In genomic region chr11:62186195-62186594, GRCh38 we compare ENCODE assay signal across 28 cellular contexts. TPM values are rescaled to one million over a fixed set of nuclear protein-coding genes. Genes with fewer than 3 reads are reported as not detected.
DNase-seq lines count a peak whose midpoint lies in the region; ATAC-seq and TF ChIP-seq lines count a peak whose summit lies in the region.
"Had no signal": no experiment of that assay in that cellular context is flagged by ENCODE, and none has a peak within 500 bp of the region (broad histone marks: within the 10 kb centered on the region; RNA-seq: fewer than 3 reads in every experiment).

No MANE protein-coding gene starts in this region.

- no peaks in the 10 kb centered on the region for H3K27me3 ChIP-seq in ascending aorta
- no peaks in the 10 kb centered on the region for H3K27me3 ChIP-seq in naive thymus-derived CD4-positive, alpha-beta T cell (ENCODE audit: control insufficient read depth in 2 of 2, insufficient read depth in 2 of 2, low read length in 2 of 2)
- H3K27me3 ChIP-seq: BLaER1, ovary had no signal

- no peaks in the 10 kb centered on the region for H3K36me3 ChIP-seq in ascending aorta
- H3K36me3 ChIP-seq in naive thymus-derived CD4-positive, alpha-beta T cell (ENCODE audit: control insufficient read depth in 2 of 3, insufficient read depth in 3 of 3, low read length in 3 of 3): no peaks in the 10 kb centered on the region
- H3K36me3 ChIP-seq: BLaER1, ovary had no signal

- H3K9me3 ChIP-seq in ascending aorta: no peaks in the 10 kb centered on the region
- H3K9me3 ChIP-seq in naive thymus-derived CD4-positive, alpha-beta T cell (ENCODE audit: control insufficient read depth in 2 of 3, low read length in 3 of 3): no peaks in the 10 kb centered on the region
- H3K9me3 ChIP-seq: BLaER1, ovary had no signal

- H3K27ac Mint-ChIP-seq in naive thymus-derived CD4-positive, alpha-beta T cell: no peak overlapping the region
- H3K27ac Mint-ChIP-seq: activated CD4-positive, alpha-beta memory T cell treated with anti-CD3 and anti-CD28 coated beads for 36 hours; activated T-cell treated with anti-CD3 and anti-CD28 coated beads, Interleukin-2, amount 50 U/mL, for 72 hours; effector memory CD8-positive, alpha-beta T cell; IgD-negative memory B cell; stimulated activated effector memory CD8-positive, alpha-beta T cell treated with anti-CD3 and anti-CD28 coated beads, Interleukin-12 subunit alpha, Interleukin-12 subunit beta, amount 100 ng/mL, for 72 hours; type B pancreatic cell had no signal

- DNase-seq in DMS53 (lab: John Stamatoyannopoulos, UW): peak; percentile 69
- DNase-seq in NCI-H2196 (lab: John Stamatoyannopoulos, UW; ENCODE audit: unreplicated experiment): peak; percentile 75
- peak; percentile 19 for DNase-seq in cardiac septum (ENCODE audit: low spot score)
- no peak for DNase-seq in ascending aorta (ENCODE audit: low spot score in 2 of 2)
- no peak for DNase-seq in naive thymus-derived CD4-positive, alpha-beta T cell
- DNase-seq: activated CD4-positive, alpha-beta memory T cell treated with anti-CD3 and anti-CD28 coated beads for 36 hours; activated CD4-positive, CD25-positive, alpha-beta regulatory T cell treated with anti-CD3 and anti-CD28 coated beads, Interleukin-2, amount 50 U/mL, for 72 hours; activated T-cell treated with anti-CD3 and anti-CD28 coated beads, Interleukin-2, amount 50 U/mL, for 72 hours; DND-41; effector memory CD8-positive, alpha-beta T cell; erythroblast; mesendoderm; NCI-H1105; NCI-H446 treated with DMSO at 0.1 percent for 48 hours; NK-92 treated with Interleukin-12 subunit alpha and Interleukin-12 subunit beta, amount 100 ng/mL, for 24 hours; ovary; stimulated activated CD4-positive, alpha-beta T cell treated with anti-CD3 and anti-CD28 coated beads, Interleukin-15, amount 100 ng/mL, for 24 hours had no signal

- intact Hi-C loops in cardiac septum (cut with DNase I): no loop called here
- intact Hi-C loops in ascending aorta (cut with DNase I): no loop called here
- intact Hi-C loops in naive thymus-derived CD4-positive, alpha-beta T cell (cut with micrococcal nuclease): no loop called here

- peaks cover 0 to 7% (median 0%) of the 10 kb centered on the region in 5 donors for H3K36me3 Mint-ChIP-seq in naive thymus-derived CD4-positive, alpha-beta T cell
- H3K36me3 Mint-ChIP-seq: activated CD4-positive, alpha-beta memory T cell treated with anti-CD3 and anti-CD28 coated beads for 36 hours; IgD-negative memory B cell; stimulated activated effector memory CD8-positive, alpha-beta T cell treated with anti-CD3 and anti-CD28 coated beads, Interleukin-12 subunit alpha, Interleukin-12 subunit beta, amount 100 ng/mL, for 72 hours had no signal

- H3K4me1 ChIP-seq in ascending aorta: no peaks in the 10 kb centered on the region
- no peaks in the 10 kb centered on the region for H3K4me1 ChIP-seq in naive thymus-derived CD4-positive, alpha-beta T cell (ENCODE audit: control insufficient read depth in 2 of 2, insufficient read depth in 2 of 2, low read length in 2 of 2)
- H3K4me1 ChIP-seq: BLaER1 had no signal

- no peak for TF ChIP-seq CTCF in ascending aorta (IDR thresholded peaks at IDR 0.05)

- CTCF ChIA-PET in naive thymus-derived CD4-positive, alpha-beta T cell (lab: Charles Lee): no interaction called here

- no peak overlapping the region for H3K27ac ChIP-seq in ascending aorta
- no peak overlapping the region for H3K27ac ChIP-seq in naive thymus-derived CD4-positive, alpha-beta T cell (ENCODE audit: low read depth, low read length)
- H3K27ac ChIP-seq: BLaER1, ovary had no signal

- POLR2A ChIA-PET in naive thymus-derived CD4-positive, alpha-beta T cell (lab: Charles Lee): no interaction called here

- ATAC-seq in HG02571 (IDR thresholded peaks at IDR 0.05; ENCODE audit: unreplicated experiment): no peak
- no peak for ATAC-seq in naive thymus-derived CD4-positive, alpha-beta T cell
- ATAC-seq: activated T-cell treated with anti-CD3 and anti-CD28 coated beads, Interleukin-2, amount 50 U/mL, for 72 hours; effector memory CD8-positive, alpha-beta T cell; left lobe of liver; SK-N-SH treated with all-trans-retinoic acid at 6 μM for 48 hours; stimulated activated effector memory CD8-positive, alpha-beta T cell treated with anti-CD3 and anti-CD28 coated beads, Interleukin-12 subunit alpha, Interleukin-12 subunit beta, amount 100 ng/mL, for 72 hours had no signal

- H3K27me3 Mint-ChIP-seq in naive thymus-derived CD4-positive, alpha-beta T cell: peaks cover 33 to 40% (median 33%) of the 10 kb centered on the region in 5 donors

- TF ChIP-seq RAD21 in Ishikawa (IDR thresholded peaks at IDR 0.05; ENCODE audit: low read depth): no peak

- H3K4me1 Mint-ChIP-seq in naive thymus-derived CD4-positive, alpha-beta T cell: no peaks in the 10 kb centered on the region
- H3K4me1 Mint-ChIP-seq: central memory CD8-positive, alpha-beta T cell; IgD-negative memory B cell; neural crest cell; stimulated activated effector memory CD8-positive, alpha-beta T cell treated with anti-CD3 and anti-CD28 coated beads, Interleukin-12 subunit alpha, Interleukin-12 subunit beta, amount 100 ng/mL, for 72 hours had no signal

- peaks cover 0 to 15% (median 4%) of the 10 kb centered on the region in 11 donors for H3K9me3 Mint-ChIP-seq in naive thymus-derived CD4-positive, alpha-beta T cell
- H3K9me3 Mint-ChIP-seq: central memory CD8-positive, alpha-beta T cell; effector memory CD8-positive, alpha-beta T cell; stimulated activated effector memory CD8-positive, alpha-beta T cell treated with anti-CD3 and anti-CD28 coated beads, Interleukin-12 subunit alpha, Interleukin-12 subunit beta, amount 100 ng/mL, for 72 hours; type B pancreatic cell had no signal

- no peak overlapping the region for H3K4me3 ChIP-seq in ascending aorta
- H3K4me3 ChIP-seq in naive thymus-derived CD4-positive, alpha-beta T cell (ENCODE audit: low read length): no peak overlapping the region
- H3K4me3 ChIP-seq: BLaER1, ovary had no signal

- peak; percentile 56; the same call in 1 of the 2 replicates for TF ChIP-seq EP300 in Ishikawa (IDR thresholded peaks at IDR 0.05; ENCODE audit: borderline replicate concordance)

- no peak overlapping the region for H3K4me3 Mint-ChIP-seq in naive thymus-derived CD4-positive, alpha-beta T cell
- H3K4me3 Mint-ChIP-seq: activated CD4-positive, alpha-beta memory T cell treated with anti-CD3 and anti-CD28 coated beads for 36 hours; activated T-cell treated with anti-CD3 and anti-CD28 coated beads, Interleukin-2, amount 50 U/mL, for 72 hours; central memory CD8-positive, alpha-beta T cell; effector memory CD8-positive, alpha-beta T cell; IgD-negative memory B cell; neural crest cell; stimulated activated effector memory CD8-positive, alpha-beta T cell treated with anti-CD3 and anti-CD28 coated beads, Interleukin-12 subunit alpha, Interleukin-12 subunit beta, amount 100 ng/mL, for 72 hours; type B pancreatic cell had no signal

TF ChIP-seq in Ishikawa, 13 proteins besides CTCF, POLR2A, EP300 and RAD21:
- TF ChIP-seq TEAD4 (IDR thresholded peaks at IDR 0.05): no peak
- TF ChIP-seq MAX (IDR thresholded peaks at IDR 0.05): no peak
- TF ChIP-seq USF1 (IDR thresholded peaks at IDR 0.05): no peak
- no peak for TF ChIP-seq ZBTB7A (IDR thresholded peaks at IDR 0.05; ENCODE audit: low read depth)
- no peak for TF ChIP-seq CEBPB (IDR thresholded peaks at IDR 0.05)
- TF ChIP-seq NFIC (IDR thresholded peaks at IDR 0.05): peak; percentile 81
- TF ChIP-seq TAF1 (IDR thresholded peaks at IDR 0.05; ENCODE audit: low read depth): no peak
- peak; percentile 64 for TF ChIP-seq TCF12 (IDR thresholded peaks at IDR 0.05; ENCODE audit: low read depth)
- TF ChIP-seq EGR1 (IDR thresholded peaks at IDR 0.05): no peak
- TF ChIP-seq FOXM1 (IDR thresholded peaks at IDR 0.05; ENCODE audit: borderline replicate concordance, low read depth): no peak

RNA-seq across cellular contexts. Expression of gene SCGB1D1, which starts 3.8 kb away (rescaled TPM):
- not detected for total RNA-seq in cardiac septum
- total RNA-seq in ascending aorta: not detected
- not detected for total RNA-seq in naive thymus-derived CD4-positive, alpha-beta T cell
- polyA plus RNA-seq in naive thymus-derived CD4-positive, alpha-beta T cell: not detected
- total RNA-seq: activated CD4-positive, alpha-beta memory T cell treated with anti-CD3 and anti-CD28 coated beads for 36 hours; activated T-cell treated with anti-CD3 and anti-CD28 coated beads, Interleukin-2, amount 50 U/mL, for 72 hours; left lobe of liver; neural crest cell; ovary; T-helper 2 cell treated with Interferon-gamma antibody and Interleukin-4, amounts not matched to agents 100 ng/mL and 5 ng/mL, for 36 hours had no signal
- polyA plus RNA-seq: IgD-negative memory B cell, ovary had no signal

RNA-seq across cellular contexts. Expression of gene SCGB2A1, which starts 22.3 kb away (rescaled TPM):
- total RNA-seq in cardiac septum (not detected), ascending aorta (not detected)
- not detected for total RNA-seq in naive thymus-derived CD4-positive, alpha-beta T cell
- polyA plus RNA-seq in naive thymus-derived CD4-positive, alpha-beta T cell: not detected
- total RNA-seq: activated CD4-positive, alpha-beta memory T cell treated with anti-CD3 and anti-CD28 coated beads for 36 hours; activated T-cell treated with anti-CD3 and anti-CD28 coated beads, Interleukin-2, amount 50 U/mL, for 72 hours; left lobe of liver; neural crest cell; T-helper 2 cell treated with Interferon-gamma antibody and Interleukin-4, amounts not matched to agents 100 ng/mL and 5 ng/mL, for 36 hours had no signal
- polyA plus RNA-seq: IgD-negative memory B cell had no signal

RNA-seq across cellular contexts. Expression of gene SCGB1D2, which starts 55.8 kb away (rescaled TPM):
- total RNA-seq in cardiac septum (not detected), ascending aorta (not detected)
- not detected for total RNA-seq in naive thymus-derived CD4-positive, alpha-beta T cell
- polyA plus RNA-seq in naive thymus-derived CD4-positive, alpha-beta T cell: not detected
- total RNA-seq: activated CD4-positive, alpha-beta memory T cell treated with anti-CD3 and anti-CD28 coated beads for 36 hours; activated T-cell treated with anti-CD3 and anti-CD28 coated beads, Interleukin-2, amount 50 U/mL, for 72 hours; left lobe of liver; neural crest cell; T-helper 2 cell treated with Interferon-gamma antibody and Interleukin-4, amounts not matched to agents 100 ng/mL and 5 ng/mL, for 36 hours had no signal
- polyA plus RNA-seq: IgD-negative memory B cell had no signal

Comparison
In these comparisons a context has a peak if more than half of its experiments do, and no peak if none do; other contexts are left out.
1. DNase-seq: peak in DMS53 (single experiment), NCI-H2196 (single experiment) and cardiac septum (single experiment); none in ascending aorta (0 of 2) and naive thymus-derived CD4-positive, alpha-beta T cell (0 of 9).